1 cellular context compared by ENCODE assay signal in the genomic region with DNA sequence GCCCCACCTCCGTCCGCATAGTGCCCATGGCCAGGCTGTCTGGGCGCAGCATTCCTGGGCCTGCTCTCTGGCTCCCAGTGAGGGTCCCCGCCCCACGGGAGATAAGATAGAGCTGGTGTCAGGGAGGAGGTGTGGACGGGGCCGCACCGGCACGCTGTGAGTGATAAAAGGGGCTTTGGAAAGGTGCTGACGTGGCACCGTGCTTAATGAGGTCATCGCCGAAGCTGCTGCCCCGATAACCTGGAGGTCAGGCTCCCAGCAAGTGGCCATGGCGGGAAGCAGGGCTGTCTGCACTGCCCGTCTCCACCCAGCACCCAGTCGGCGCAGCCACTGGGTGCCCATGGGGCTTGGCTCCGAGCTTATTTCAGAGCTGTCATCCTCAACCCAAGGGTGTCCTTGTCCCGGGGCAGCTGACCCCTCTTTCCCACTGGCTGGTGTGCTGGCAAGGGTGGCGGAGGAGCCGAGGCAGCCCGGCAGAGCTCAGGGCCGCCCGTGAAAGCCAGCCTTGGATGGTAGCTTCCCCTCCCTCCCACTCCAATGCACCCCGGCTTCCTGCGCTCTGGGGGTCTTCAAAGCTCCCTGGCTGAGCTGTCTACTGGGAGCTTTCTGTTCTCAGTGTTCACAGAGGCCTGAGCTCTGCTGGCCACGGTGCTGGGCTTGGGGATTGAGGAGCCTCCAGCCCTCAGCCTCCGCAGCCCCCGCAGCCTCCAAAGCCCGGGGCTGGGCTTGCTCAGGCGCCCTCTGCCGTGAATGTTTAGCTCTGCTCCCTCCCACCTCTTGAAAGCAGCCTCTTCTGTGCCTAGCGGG.
TF ChIP-seq lines count a peak whose summit lies in the region.

No MANE protein-coding gene starts in this region.

TF ChIP-seq in HepG2, 621 proteins besides CTCF, POLR2A, EP300 and RAD21 (continued from another document and continues in another):
- TF ChIP-seq, protein P1, sequence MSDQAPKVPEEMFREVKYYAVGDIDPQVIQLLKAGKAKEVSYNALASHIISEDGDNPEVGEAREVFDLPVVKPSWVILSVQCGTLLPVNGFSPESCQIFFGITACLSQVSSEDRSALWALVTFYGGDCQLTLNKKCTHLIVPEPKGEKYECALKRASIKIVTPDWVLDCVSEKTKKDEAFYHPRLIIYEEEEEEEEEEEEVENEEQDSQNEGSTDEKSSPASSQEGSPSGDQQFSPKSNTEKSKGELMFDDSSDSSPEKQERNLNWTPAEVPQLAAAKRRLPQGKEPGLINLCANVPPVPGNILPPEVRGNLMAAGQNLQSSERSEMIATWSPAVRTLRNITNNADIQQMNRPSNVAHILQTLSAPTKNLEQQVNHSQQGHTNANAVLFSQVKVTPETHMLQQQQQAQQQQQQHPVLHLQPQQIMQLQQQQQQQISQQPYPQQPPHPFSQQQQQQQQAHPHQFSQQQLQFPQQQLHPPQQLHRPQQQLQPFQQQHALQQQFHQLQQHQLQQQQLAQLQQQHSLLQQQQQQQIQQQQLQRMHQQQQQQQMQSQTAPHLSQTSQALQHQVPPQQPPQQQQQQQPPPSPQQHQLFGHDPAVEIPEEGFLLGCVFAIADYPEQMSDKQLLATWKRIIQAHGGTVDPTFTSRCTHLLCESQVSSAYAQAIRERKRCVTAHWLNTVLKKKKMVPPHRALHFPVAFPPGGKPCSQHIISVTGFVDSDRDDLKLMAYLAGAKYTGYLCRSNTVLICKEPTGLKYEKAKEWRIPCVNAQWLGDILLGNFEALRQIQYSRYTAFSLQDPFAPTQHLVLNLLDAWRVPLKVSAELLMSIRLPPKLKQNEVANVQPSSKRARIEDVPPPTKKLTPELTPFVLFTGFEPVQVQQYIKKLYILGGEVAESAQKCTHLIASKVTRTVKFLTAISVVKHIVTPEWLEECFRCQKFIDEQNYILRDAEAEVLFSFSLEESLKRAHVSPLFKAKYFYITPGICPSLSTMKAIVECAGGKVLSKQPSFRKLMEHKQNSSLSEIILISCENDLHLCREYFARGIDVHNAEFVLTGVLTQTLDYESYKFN (CRISPR knock-in tag; conservative IDR thresholded peaks at IDR 0.05): 0 out of 2 replicates have a peak, but pooled peaks have one; percentile 37
- TF ChIP-seq SMAD3 (CRISPR knock-in tag; IDR thresholded peaks at IDR 0.05) (no peak), ZNF687 (CRISPR knock-in tag; IDR thresholded peaks at IDR 0.05) (peak; percentile 85), RBAK (CRISPR knock-in tag; IDR thresholded peaks at IDR 0.05) (no peak), ZBTB7B (CRISPR knock-in tag; IDR thresholded peaks at IDR 0.05) (peak; percentile 82; the same call in 1 of the 2 replicates), PRDM4 (CRISPR knock-in tag; IDR thresholded peaks at IDR 0.05; ENCODE audit: borderline replicate concordance) (no peak), HOXA9 (CRISPR knock-in tag; IDR thresholded peaks at IDR 0.05; ENCODE audit: borderline replicate concordance) (no peak), MLLT10 (CRISPR knock-in tag; IDR thresholded peaks at IDR 0.05) (no peak), HNRNPL (IDR thresholded peaks at IDR 0.05; ENCODE audit: low read depth, low read length) (peak; percentile 50; the same call in 1 of the 2 replicates), ZNF260 (CRISPR knock-in tag; IDR thresholded peaks at IDR 0.05; ENCODE audit: borderline replicate concordance, low read depth) (no peak), KMT2A (CRISPR knock-in tag; IDR thresholded peaks at IDR 0.05) (no peak), ZFY (CRISPR knock-in tag; IDR thresholded peaks at IDR 0.05) (0 out of 2 replicates have a peak, but pooled peaks have one; percentile 24), EED (CRISPR knock-in tag; IDR thresholded peaks at IDR 0.05) (peak; percentile 28; the same call in 1 of the 2 replicates), ZNF296 (CRISPR knock-in tag; conservative IDR thresholded peaks at IDR 0.05) (no peak), GTF2F1 (IDR thresholded peaks at IDR 0.05; ENCODE audit: low read length) (no peak), BCL3 (CRISPR knock-in tag; IDR thresholded peaks at IDR 0.05) (no peak), NFATC3 (CRISPR knock-in tag; IDR thresholded peaks at IDR 0.05) (no peak), SATB2 (CRISPR knock-in tag; IDR thresholded peaks at IDR 0.05) (no peak), ZNF770 (CRISPR knock-in tag; IDR thresholded peaks at IDR 0.05) (peak; percentile 100), HNRNPLL (IDR thresholded peaks at IDR 0.05; ENCODE audit: low read depth, low read length, poor library complexity, severe bottlenecking) (no peak), ZNF543 (CRISPR knock-in tag; IDR thresholded peaks at IDR 0.05) (no peak), ETV6 (CRISPR knock-in tag; conservative IDR thresholded peaks at IDR 0.05) (no peak), GATA4 (IDR thresholded peaks at IDR 0.05; ENCODE audit: borderline replicate concordance, low read depth) (no peak), NCOA2 (CRISPR knock-in tag; IDR thresholded peaks at IDR 0.05) (peak; percentile 24; the same call in 1 of the 2 replicates), ZNF317 (CRISPR knock-in tag; IDR thresholded peaks at IDR 0.05) (no peak), CENPX (CRISPR knock-in tag; IDR thresholded peaks at IDR 0.05) (no peak), BCL6 (CRISPR knock-in tag; IDR thresholded peaks at IDR 0.05) (peak; percentile 47; the same call in 1 of the 2 replicates), MED1 (CRISPR knock-in tag; IDR thresholded peaks at IDR 0.05) (peak; percentile 53; the same call in 1 of the 2 replicates), ZNF678 (CRISPR knock-in tag; IDR thresholded peaks at IDR 0.05) (no peak), ZNF484 (CRISPR knock-in tag; IDR thresholded peaks at IDR 0.05; ENCODE audit: borderline replicate concordance, low read depth) (no peak), CSRNP1 (CRISPR knock-in tag; IDR thresholded peaks at IDR 0.05) (no peak), MXD4 (CRISPR knock-in tag; IDR thresholded peaks at IDR 0.05) (no peak)
- TF ChIP-seq, protein P2, sequence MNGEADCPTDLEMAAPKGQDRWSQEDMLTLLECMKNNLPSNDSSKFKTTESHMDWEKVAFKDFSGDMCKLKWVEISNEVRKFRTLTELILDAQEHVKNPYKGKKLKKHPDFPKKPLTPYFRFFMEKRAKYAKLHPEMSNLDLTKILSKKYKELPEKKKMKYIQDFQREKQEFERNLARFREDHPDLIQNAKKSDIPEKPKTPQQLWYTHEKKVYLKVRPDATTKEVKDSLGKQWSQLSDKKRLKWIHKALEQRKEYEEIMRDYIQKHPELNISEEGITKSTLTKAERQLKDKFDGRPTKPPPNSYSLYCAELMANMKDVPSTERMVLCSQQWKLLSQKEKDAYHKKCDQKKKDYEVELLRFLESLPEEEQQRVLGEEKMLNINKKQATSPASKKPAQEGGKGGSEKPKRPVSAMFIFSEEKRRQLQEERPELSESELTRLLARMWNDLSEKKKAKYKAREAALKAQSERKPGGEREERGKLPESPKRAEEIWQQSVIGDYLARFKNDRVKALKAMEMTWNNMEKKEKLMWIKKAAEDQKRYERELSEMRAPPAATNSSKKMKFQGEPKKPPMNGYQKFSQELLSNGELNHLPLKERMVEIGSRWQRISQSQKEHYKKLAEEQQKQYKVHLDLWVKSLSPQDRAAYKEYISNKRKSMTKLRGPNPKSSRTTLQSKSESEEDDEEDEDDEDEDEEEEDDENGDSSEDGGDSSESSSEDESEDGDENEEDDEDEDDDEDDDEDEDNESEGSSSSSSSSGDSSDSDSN (CRISPR knock-in tag; IDR thresholded peaks at IDR 0.05): no peak
- TF ChIP-seq, protein P3, sequence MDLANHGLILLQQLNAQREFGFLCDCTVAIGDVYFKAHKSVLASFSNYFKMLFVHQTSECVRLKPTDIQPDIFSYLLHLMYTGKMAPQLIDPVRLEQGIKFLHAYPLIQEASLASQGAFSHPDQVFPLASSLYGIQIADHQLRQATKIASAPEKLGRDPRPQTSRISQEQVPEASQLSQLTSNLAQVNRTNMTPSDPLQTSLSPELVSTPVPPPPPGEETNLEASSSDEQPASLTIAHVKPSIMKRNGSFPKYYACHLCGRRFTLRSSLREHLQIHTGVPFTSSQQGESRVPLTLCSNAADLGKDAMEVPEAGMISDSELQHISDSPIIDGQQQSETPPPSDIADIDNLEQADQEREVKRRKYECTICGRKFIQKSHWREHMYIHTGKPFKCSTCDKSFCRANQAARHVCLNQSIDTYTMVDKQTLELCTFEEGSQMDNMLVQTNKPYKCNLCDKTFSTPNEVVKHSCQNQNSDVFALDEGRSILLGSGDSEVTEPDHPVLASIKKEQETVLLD (CRISPR knock-in tag; IDR thresholded peaks at IDR 0.05; ENCODE audit: low read depth): no peak
